ENCODE assay signal across 21 cellular contexts in genomic region chr16:66399031-66399430, GRCh38. TPM values are rescaled to one million over a fixed set of nuclear protein-coding genes. Genes with fewer than 3 reads are reported as not detected.
A peak's percentile ranks its signal among the peaks of the same experiment; 100 is the strongest.
DNase-seq lines count a peak whose midpoint lies in the region; ATAC-seq and TF ChIP-seq lines count a peak whose summit lies in the region.
"Had no signal": no experiment of that assay in that cellular context is flagged by ENCODE, and none has a peak within 500 bp of the region (broad histone marks: within the 10 kb centered on the region; RNA-seq: fewer than 3 reads in every experiment).

No MANE protein-coding gene starts in this region.

- H4K5ac ChIP-seq in IMR-90 (ENCODE audit: low read depth, low read length), result no peak overlapping the region

- dilution Hi-C loops in IMR-90 (cut with HindIII; ENCODE audit: low sequenced_read_pairs, unreplicated experiment), result no loop called here

- H2BK120ac ChIP-seq in IMR-90 (ENCODE audit: low read depth, low read length), result no peak overlapping the region

- H3K27me3 ChIP-seq in IMR-90 (ENCODE audit: control insufficient read depth, insufficient read depth, low read length) (peaks cover 34% of the 10 kb centered on the region), gastrocnemius medialis (no peaks in the 10 kb centered on the region)
- H3K27me3 ChIP-seq: SJSA1 had no signal

- no peak overlapping the region for H3K56ac ChIP-seq in IMR-90 (ENCODE audit: extremely low read depth, insufficient read depth, low read length)

- no peak for TF ChIP-seq RAD21 in IMR-90 (IDR thresholded peaks at IDR 0.05; ENCODE audit: low read length)

- no peak overlapping the region for H3K14ac ChIP-seq in IMR-90 (replicated peaks; ENCODE audit: low read depth, low read length)

- no peak overlapping the region for H2AK5ac ChIP-seq in IMR-90 (ENCODE audit: low read depth, low read length)

- H4K8ac ChIP-seq in IMR-90 (ENCODE audit: low read depth in 2 of 2, low read length in 2 of 2), result no peak overlapping the region

- H4K91ac ChIP-seq in IMR-90 (ENCODE audit: insufficient read depth, low read depth, low read length), result no peak overlapping the region

- no peaks in the 10 kb centered on the region for H3K9me1 ChIP-seq in IMR-90 (ENCODE audit: insufficient read depth, low read length)

- no peaks in the 10 kb centered on the region for H3K79me1 ChIP-seq in IMR-90 (ENCODE audit: low read depth in 1 of 2, low read length in 2 of 2)

- no peak overlapping the region for H3K23ac ChIP-seq in IMR-90 (ENCODE audit: low read depth, low read length)

- TF ChIP-seq POLR2A in IMR-90 (IDR thresholded peaks at IDR 0.05; ENCODE audit: low read depth, low read length) (no peak), gastrocnemius medialis (IDR thresholded peaks at IDR 0.05) (no peak)

- WGBS in IMR-90 (ENCODE audit: extremely low coverage in 2 of 2, insufficient read length in 1 of 2), 2 experiments, result no CpG with 5 or more reads among the region's 3 CpGs

- no peak overlapping the region for H2AFZ ChIP-seq in IMR-90 (replicated peaks; ENCODE audit: low read length, poor library complexity)

- H3K9ac ChIP-seq in IMR-90 (ENCODE audit: low read depth, low read length), result no peak overlapping the region

- no peak for TF ChIP-seq CTCF in IMR-90 (conservative IDR thresholded peaks at IDR 0.05; ENCODE audit: low read depth, low read length)
- no peak for TF ChIP-seq CTCF in fibroblast of mammary gland (conservative IDR thresholded peaks at IDR 0.05; ENCODE audit: control insufficient read depth, insufficient read depth, low read depth, low read length)
- no peak for TF ChIP-seq CTCF in gastrocnemius medialis (IDR thresholded peaks at IDR 0.05 in 4 of 5, conservative IDR thresholded peaks at IDR 0.05 in 1 of 5)

- H2BK20ac ChIP-seq in IMR-90 (ENCODE audit: low read depth, low read length), result no peak overlapping the region

- CTCF ChIA-PET in IMR-90 (lab: Yijun Ruan, JAX), result no interaction called here

- in situ Hi-C loops in IMR-90 (cut with MboI; ENCODE audit: low sequenced_read_pairs) (no loop called here), gastrocnemius medialis (cut with MboI; ENCODE audit: low sequenced_read_pairs in 4 of 4) (no loop called here)

- no TSS peak for BruUV-seq in IMR-90 (replicated peaks; lab: Mats Ljungman, UMichigan)

- no peaks in the 10 kb centered on the region for H3K36me3 ChIP-seq in IMR-90 (ENCODE audit: control insufficient read depth, insufficient read depth, low read length)
- H3K36me3 ChIP-seq in gastrocnemius medialis, result no peaks in the 10 kb centered on the region
- H3K36me3 ChIP-seq: SJSA1 had no signal

- no peak overlapping the region for H2BK15ac ChIP-seq in IMR-90 (ENCODE audit: low read depth, low read length)

- intact Hi-C loops in Right ventricle myocardium superior (cut with DNase I) (no loop called here), left ventricle myocardium superior (cut with micrococcal nuclease) (no loop called here), IMR-90 (cut with micrococcal nuclease) (no loop called here), gastrocnemius medialis (cut with DNase I; ENCODE audit: low total_unique reads) (no loop called here)

- no peaks in the 10 kb centered on the region for H4K20me1 ChIP-seq in IMR-90 (ENCODE audit: insufficient read depth, low read length)

- no peaks in the 10 kb centered on the region for H3K9me3 ChIP-seq in IMR-90 (ENCODE audit: control insufficient read depth, insufficient read depth, low read length)
- no peaks in the 10 kb centered on the region for H3K9me3 ChIP-seq in gastrocnemius medialis
- H3K9me3 ChIP-seq: SJSA1 had no signal

- H3K4me3 ChIP-seq in IMR-90 (ENCODE audit: insufficient read depth, low read depth, low read length) (no peak overlapping the region), fibroblast of mammary gland (ENCODE audit: control insufficient read depth, low read depth, low read length) (no peak overlapping the region), gastrocnemius medialis (no peak overlapping the region)
- H3K4me3 ChIP-seq: SJSA1 had no signal

- no peak overlapping the region for H2BK5ac ChIP-seq in IMR-90 (ENCODE audit: low read depth, low read length, poor library complexity, severe bottlenecking)

- no peak for DNase-seq in Right ventricle myocardium superior
- DNase-seq in left ventricle myocardium superior, result no peak
- peak; percentile 29 for DNase-seq in IMR-90
- DNase-seq in fibroblast of mammary gland (ENCODE audit: low read depth), result peak; percentile 78
- DNase-seq in gastrocnemius medialis, result no peak
- DNase-seq in SIG-M5 (lab: John Stamatoyannopoulos, UW), result no peak
- no peak for DNase-seq in NCI-H128 (lab: John Stamatoyannopoulos, UW; ENCODE audit: unreplicated experiment)
- DNase-seq: Calu3; CD8-positive, alpha-beta T cell; KBM-7; NCI-H1436; NCI-H1930; NCI-H226; NCI-H524 treated with DMSO at 0.1 percent for 48 hours had no signal

- H3K18ac ChIP-seq in IMR-90 (ENCODE audit: low read depth, low read length), result no peak overlapping the region

- ATAC-seq in Right ventricle myocardium superior (ENCODE audit: poor library complexity), result peak; percentile 35
- ATAC-seq in left ventricle myocardium superior, result no peak
- no peak for ATAC-seq in IMR-90 (ENCODE audit: low read depth)
- no peak for ATAC-seq in gastrocnemius medialis
- ATAC-seq in GM21367 (IDR thresholded peaks at IDR 0.05; ENCODE audit: unreplicated experiment), result no peak
- ATAC-seq: CD8-positive, alpha-beta T cell had no signal

- H3K4me2 ChIP-seq in IMR-90 (ENCODE audit: low read depth, low read length), result no peak overlapping the region

- POLR2A ChIA-PET in IMR-90 (lab: Charles Lee; ENCODE audit: unreplicated experiment), result no interaction called here

- H3K27ac ChIP-seq in IMR-90 (ENCODE audit: insufficient read depth, low read length), result no peak overlapping the region
- H3K27ac ChIP-seq in gastrocnemius medialis, result peak overlapping the region in 3 of 4 donors; percentile 8 to 39 (median 13)
- H3K27ac ChIP-seq: 22Rv1, RWPE1, SJSA1 had no signal

- H3K4ac ChIP-seq in IMR-90 (ENCODE audit: low read depth, low read length), result no peak overlapping the region

- no peak overlapping the region for H2AK9ac ChIP-seq in IMR-90 (replicated peaks; ENCODE audit: low read depth, low read length, poor library complexity)

- H3K4me1 ChIP-seq in IMR-90 (ENCODE audit: control insufficient read depth, insufficient read depth, low read length), result no peaks in the 10 kb centered on the region
- H3K4me1 ChIP-seq in gastrocnemius medialis, result peaks cover 3 to 10% of the 10 kb centered on the region in 2 donors
- H3K4me1 ChIP-seq: SJSA1 had no signal

TF ChIP-seq in IMR-90, 13 proteins besides CTCF, POLR2A, EP300 and RAD21:
- TF ChIP-seq MAFK (IDR thresholded peaks at IDR 0.05; ENCODE audit: low read depth, low read length) (no peak), RFX5 (IDR thresholded peaks at IDR 0.05; ENCODE audit: low read depth, low read length) (no peak), NFE2L2 (IDR thresholded peaks at IDR 0.05; ENCODE audit: low read depth, low read length) (no peak), CEBPB (IDR thresholded peaks at IDR 0.05; ENCODE audit: low read depth, low read length) (no peak)
- TF ChIP-seq, protein P1, sequence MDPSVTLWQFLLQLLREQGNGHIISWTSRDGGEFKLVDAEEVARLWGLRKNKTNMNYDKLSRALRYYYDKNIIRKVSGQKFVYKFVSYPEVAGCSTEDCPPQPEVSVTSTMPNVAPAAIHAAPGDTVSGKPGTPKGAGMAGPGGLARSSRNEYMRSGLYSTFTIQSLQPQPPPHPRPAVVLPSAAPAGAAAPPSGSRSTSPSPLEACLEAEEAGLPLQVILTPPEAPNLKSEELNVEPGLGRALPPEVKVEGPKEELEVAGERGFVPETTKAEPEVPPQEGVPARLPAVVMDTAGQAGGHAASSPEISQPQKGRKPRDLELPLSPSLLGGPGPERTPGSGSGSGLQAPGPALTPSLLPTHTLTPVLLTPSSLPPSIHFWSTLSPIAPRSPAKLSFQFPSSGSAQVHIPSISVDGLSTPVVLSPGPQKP (IDR thresholded peaks at IDR 0.05; ENCODE audit: borderline replicate concordance, low read depth, low read length), result no peak
TF ChIP-seq in IMR-90: peak in this region for 0.

RNA-seq across cellular contexts. Expression of gene BEAN1, which starts 28.1 kb away (rescaled TPM):
- total RNA-seq in Right ventricle myocardium superior (1.4 TPM), left ventricle myocardium superior (3.3 TPM), IMR-90 (2012; rRNA removed) (not detected in 2 replicates), gastrocnemius medialis (not detected)
- not detected in 2 replicates for polyA plus RNA-seq in IMR-90 (2012; rRNA removed)
- not detected in 2 replicates for polyA plus RNA-seq in IMR-90 (2012; cell fraction: cytosol; rRNA removed)
- polyA plus RNA-seq in IMR-90 (2012; cell fraction: nucleus; rRNA removed; ENCODE audit: low replicate concordance), result 0.13 TPM in 1 of 2 replicates, not detected in the other
- total RNA-seq: CD8-positive, alpha-beta T cell; SJSA1 had no signal
- polyA plus RNA-seq: AG04450, BJ had no signal

RNA-seq across cellular contexts. Expression of gene CDH5, which starts 32.5 kb away (rescaled TPM):
- total RNA-seq in Right ventricle myocardium superior, result 42.9 TPM
- total RNA-seq in left ventricle myocardium superior, result 55.0 TPM
- total RNA-seq in IMR-90 (2012; rRNA removed), result not detected in 2 replicates
- not detected in 2 replicates for polyA plus RNA-seq in IMR-90 (2012; rRNA removed)
- not detected in 2 replicates for polyA plus RNA-seq in IMR-90 (2012; cell fraction: cytosol; rRNA removed)
- 0.02 TPM in 1 of 2 replicates, not detected in the other for polyA plus RNA-seq in IMR-90 (2012; cell fraction: nucleus; rRNA removed; ENCODE audit: low replicate concordance)
- 10 to 100 TPM; 24.3 to 37.4 (median 31.7) TPM for total RNA-seq in gastrocnemius medialis
- total RNA-seq: Calu3; CD8-positive, alpha-beta T cell; H4; SJSA1 had no signal
- polyA plus RNA-seq: AG04450, BJ had no signal

Comparison
In these comparisons a context has a peak if more than half of its experiments do, and no peak if none do; other contexts are left out.
1. DNase-seq: peak in IMR-90 (single experiment) and fibroblast of mammary gland (single experiment); none in Right ventricle myocardium superior (single experiment), left ventricle myocardium superior (single experiment), gastrocnemius medialis (0 of 2), SIG-M5 (single experiment) and NCI-H128 (single experiment).
2. RNA of gene CDH5, which starts 32.5 kb away (total RNA-seq): 55.0 TPM in left ventricle myocardium superior (single experiment), 42.9 TPM in Right ventricle myocardium superior (single experiment) and 24.3 to 37.4 TPM in gastrocnemius medialis; not detected in IMR-90; every median in the first group is over 10 times any median in the second.